ENCODE assay signal across 8 cellular contexts in the genomic region with DNA sequence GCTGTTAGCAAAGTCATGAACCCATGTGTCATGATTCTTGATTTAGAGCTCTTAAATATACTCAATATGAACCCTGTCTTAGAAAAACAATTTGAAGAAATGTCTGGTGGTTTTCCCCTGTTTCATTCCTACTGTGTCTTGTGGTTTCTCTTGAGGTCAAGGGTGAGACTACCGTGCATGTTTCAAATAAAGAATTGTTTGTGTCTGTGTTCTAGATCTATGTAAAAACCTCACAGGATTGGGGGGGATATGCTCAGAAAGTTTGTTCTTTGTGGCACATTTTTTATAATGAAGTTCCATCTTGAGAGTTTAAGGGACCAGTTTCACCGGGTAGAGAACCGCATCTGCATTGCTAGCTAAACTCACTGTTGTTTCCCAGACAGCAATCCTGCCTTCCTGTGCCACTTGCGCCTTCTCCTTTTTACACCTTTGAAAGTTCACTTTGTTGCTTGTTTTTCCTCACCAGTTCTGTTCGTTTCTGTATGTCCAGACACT. TPM values are rescaled to one million over a fixed set of nuclear protein-coding genes. Genes with fewer than 3 reads are reported as not detected.
A peak's percentile ranks its signal among the peaks of the same experiment; 100 is the strongest.
DNase-seq lines count a peak whose midpoint lies in the region; ATAC-seq and TF ChIP-seq lines count a peak whose summit lies in the region.

No MANE protein-coding gene starts in this region.

- no TSS peak for BruUV-seq in OCI-LY7 (replicated peaks; lab: Mats Ljungman, UMichigan)

- H3K4me3 ChIP-seq in OCI-LY7 (ENCODE audit: low read depth, low read length, poor library complexity, severe bottlenecking) (peak overlapping the region; percentile 0), duodenal mucosa (ENCODE audit: low read depth in 1 of 2, low read length in 2 of 2) (no peak overlapping the region), suprapubic skin (no peak overlapping the region)

- H3K79me2 ChIP-seq in OCI-LY7 (ENCODE audit: insufficient read depth, low read depth, low read length), result peaks cover 29% of the 10 kb centered on the region; the same call in 1 of the 2 replicates

- no peak for TF ChIP-seq POLR2A in suprapubic skin (IDR thresholded peaks at IDR 0.05)

- H3K9me3 ChIP-seq in OCI-LY7 (ENCODE audit: low read length) (no peaks in the 10 kb centered on the region), duodenal mucosa (ENCODE audit: control insufficient read depth in 1 of 2, low read length in 2 of 2) (no peaks in the 10 kb centered on the region), suprapubic skin (no peaks in the 10 kb centered on the region)

- CTCF ChIA-PET in OCI-LY7 (lab: Charles Lee; ENCODE audit: unreplicated experiment), result no interaction called here

- DNase-seq in activated CD4-positive, CD25-positive, alpha-beta regulatory T cell (lab: John Stamatoyannopoulos, UW), result no peak
- DNase-seq in OCI-LY7 (ENCODE audit: low spot score), result peak; percentile 37
- DNase-seq in stimulated activated CD8-positive, alpha-beta memory T cell treated with anti-CD3 and anti-CD28 coated beads, Interleukin-4, amount 100 ng/mL, for 48 hours, result peak; percentile 36
- no peak for DNase-seq in suprapubic skin (ENCODE audit: low spot score in 2 of 2)
- DNase-seq in NOMO-1 treated with dmso at 0.1 percent for 144 hours (lab: John Stamatoyannopoulos, UW; ENCODE audit: unreplicated experiment), result no peak

- POLR2A ChIA-PET in OCI-LY7 (lab: Charles Lee), result interaction anchor here (0.6 to 7.8 kb wide), 7 partner anchors 9 to 854 kb away, joined by 3 to 61 read pairs (median 4); no protein-coding TSS in a partner anchor

- H3K27me3 ChIP-seq in duodenal mucosa (ENCODE audit: control insufficient read depth in 1 of 2, insufficient read depth in 2 of 2, low read length in 2 of 2) (no peaks in the 10 kb centered on the region), suprapubic skin (no peaks in the 10 kb centered on the region)

- H3K4me2 ChIP-seq in OCI-LY7 (ENCODE audit: low read length), result peak overlapping the region; percentile 83

- H3K9ac ChIP-seq in duodenal mucosa (ENCODE audit: low read depth in 1 of 2, low read length in 2 of 2), result no peak overlapping the region

- H3K27ac ChIP-seq in OCI-LY7 (ENCODE audit: low read depth, low read length, poor library complexity, severe bottlenecking) (peak overlapping the region; percentile 93), duodenal mucosa (ENCODE audit: low read depth, low read length) (peak overlapping the region; percentile 49), suprapubic skin (no peak overlapping the region)

- no peaks in the 10 kb centered on the region for H4K20me1 ChIP-seq in OCI-LY7 (ENCODE audit: insufficient read depth, low read length)

- TF ChIP-seq EP300 in suprapubic skin (IDR thresholded peaks at IDR 0.05), result no peak

- H3K36me3 ChIP-seq in OCI-LY7 (ENCODE audit: insufficient read depth, low read length) (peaks cover 44% of the 10 kb centered on the region), duodenal mucosa (ENCODE audit: control insufficient read depth in 1 of 2, insufficient read depth in 2 of 2, low read length in 2 of 2) (peaks cover 0 to 8% of the 10 kb centered on the region in 2 donors), suprapubic skin (no peaks in the 10 kb centered on the region)

- intact Hi-C loops in OCI-LY7 (cut with micrococcal nuclease; ENCODE audit: unreplicated experiment), result no loop called here

- H2AFZ ChIP-seq in OCI-LY7 (ENCODE audit: low read length), result peak overlapping the region; percentile 32; the same call in 1 of the 2 replicates

- H3K9me2 ChIP-seq in OCI-LY7 (ENCODE audit: insufficient read depth, low read length), result no peaks in the 10 kb centered on the region

- WGBS in suprapubic skin, result 77% methylated on average over 5 of the region's 5 CpGs

- peak; percentile 69 to 72 for ATAC-seq in activated CD4-positive, CD25-positive, alpha-beta regulatory T cell treated with anti-CD3 and anti-CD28 coated beads, Interleukin-2, amount 50 U/mL, for 24 hours
- peak; percentile 80 for ATAC-seq in HG02798 (IDR thresholded peaks at IDR 0.05; ENCODE audit: poor library complexity, unreplicated experiment)

- TF ChIP-seq CTCF in OCI-LY7 (conservative IDR thresholded peaks at IDR 0.05; ENCODE audit: low read length), result no peak
- TF ChIP-seq CTCF in suprapubic skin (IDR thresholded peaks at IDR 0.05), result no peak

- H3K4me1 ChIP-seq in OCI-LY7 (ENCODE audit: insufficient read depth, low read length, poor library complexity, severe bottlenecking) (peaks cover 67% of the 10 kb centered on the region), duodenal mucosa (ENCODE audit: control insufficient read depth in 1 of 2, insufficient read depth in 2 of 2, low read length in 2 of 2) (peaks cover 36 to 47% of the 10 kb centered on the region in 2 donors), suprapubic skin (peaks cover 63% of the 10 kb centered on the region)

RNA-seq across cellular contexts. Expression of a gene that starts 30.9 kb away (rescaled TPM):
- 473 and 1,119 TPM in 2 replicates for total RNA-seq in OCI-LY7 (2014; rRNA removed; shearing (Covaris generic))
- total RNA-seq in OCI-LY7 (2022), result 332 and 343 TPM in 2 replicates
- total RNA-seq in suprapubic skin, result 10 to 100 TPM; 41.8 to 66.7 (median 64.5) TPM

RNA-seq across cellular contexts. Expression of a gene that starts 54.4 kb away (rescaled TPM):
- total RNA-seq in OCI-LY7 (2014; rRNA removed; shearing (Covaris generic)), result 35.5 and 43.7 TPM in 2 replicates
- total RNA-seq in OCI-LY7 (2022) (47.1 and 49.6 TPM in 2 replicates), suprapubic skin (10 to 100 TPM; 12.7 to 22.9 (median 17.9) TPM)

Comparison
In these comparisons a context has a peak if more than half of its experiments do, and no peak if none do; other contexts are left out.
1. DNase-seq: peak in OCI-LY7 (single experiment) and stimulated activated CD8-positive, alpha-beta memory T cell treated with anti-CD3 and anti-CD28 coated beads, Interleukin-4, amount 100 ng/mL, for 48 hours (single experiment); none in activated CD4-positive, CD25-positive, alpha-beta regulatory T cell (0 of 4), suprapubic skin (0 of 2) and NOMO-1 treated with dmso at 0.1 percent for 144 hours (single experiment).
2. RNA of a gene that starts 30.9 kb away (total RNA-seq): 332 to 1,119 TPM in OCI-LY7; 41.8 to 66.7 TPM in suprapubic skin; every median in the first group is over 4 times any median in the second.